In the genomic region with DNA sequence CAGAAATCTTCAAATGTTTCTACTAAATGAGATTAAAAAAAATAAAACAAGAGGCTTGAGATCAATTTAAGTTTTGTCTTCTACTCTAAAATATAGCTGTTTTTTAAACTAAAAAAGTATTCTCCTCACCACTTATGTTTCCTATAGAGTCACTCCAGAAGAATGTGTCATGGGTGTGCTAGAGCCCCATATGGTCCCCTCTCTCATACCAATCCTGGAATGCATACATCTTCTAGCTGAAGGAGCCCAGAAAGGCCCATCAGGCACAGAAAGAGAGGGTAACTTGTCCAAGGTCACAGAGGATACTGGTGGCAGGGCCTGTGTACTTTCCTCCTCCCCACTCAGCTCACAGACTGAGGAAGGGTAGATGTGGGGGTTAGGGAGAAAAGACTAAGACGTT, we compare ENCODE assay signal across 15 cellular contexts. TPM values are rescaled to one million over a fixed set of nuclear protein-coding genes. Genes with fewer than 3 reads are reported as not detected.
DNase-seq lines count a peak whose midpoint lies in the region; ATAC-seq lines count a peak whose summit lies in the region.
"Had no signal": no experiment of that assay in that cellular context is flagged by ENCODE, and none has a peak within 500 bp of the region (broad histone marks: within the 10 kb centered on the region; RNA-seq: fewer than 3 reads in every experiment).

No MANE protein-coding gene starts in this region.

- ATAC-seq in stimulated activated effector memory CD8-positive, alpha-beta T cell treated with anti-CD3 and anti-CD28 coated beads, Interleukin-12 subunit alpha, Interleukin-12 subunit beta, amount 100 ng/mL, for 72 hours, result no peak
- ATAC-seq in GM21515 (IDR thresholded peaks at IDR 0.05; ENCODE audit: unreplicated experiment), result no peak
- no peak for ATAC-seq in stimulated activated naive CD8-positive, alpha-beta T cell treated with anti-CD3 and anti-CD28 coated beads, Interleukin-15, amount 100 ng/mL, for 72 hours
- ATAC-seq: GM12878, K562 had no signal

- peak overlapping the region; percentile 43 for H3K27ac Mint-ChIP-seq in T-helper 1 cell treated with Interleukin-12 subunit alpha and Interleukin-12 subunit beta and Interleukin-4 antibody, amounts not matched to agents 30 μg/mL and 1 μg/mL, for 36 hours
- H3K27ac Mint-ChIP-seq in activated T-helper 1 cell treated with anti-CD3 and anti-CD28 coated beads, Interleukin-12 subunit alpha, Interleukin-12 subunit beta, Interleukin-2, Interleukin-4 antibody, amounts not matched to agents 30 ng/mL and 10 ng/mL and 1 ng/mL, durations not matched to agents 14 hours and 24 hours and 36 hours, result peak overlapping the region; percentile 36
- H3K27ac Mint-ChIP-seq in stimulated activated effector memory CD8-positive, alpha-beta T cell treated with anti-CD3 and anti-CD28 coated beads, Interleukin-12 subunit alpha, Interleukin-12 subunit beta, amount 100 ng/mL, for 72 hours, result peak overlapping the region; percentile 43
- H3K27ac Mint-ChIP-seq in stimulated activated naive CD8-positive, alpha-beta T cell treated with anti-CD3 and anti-CD28 coated beads, Interleukin-15, amount 100 ng/mL, for 72 hours, result no peak overlapping the region
- H3K27ac Mint-ChIP-seq: CD4-positive, alpha-beta T cell had no signal

- H3K4me3 Mint-ChIP-seq in T-helper 1 cell treated with Interleukin-12 subunit alpha and Interleukin-12 subunit beta and Interleukin-4 antibody, amounts not matched to agents 30 μg/mL and 1 μg/mL, for 36 hours, result no peak overlapping the region
- H3K4me3 Mint-ChIP-seq in activated T-helper 1 cell treated with anti-CD3 and anti-CD28 coated beads, Interleukin-12 subunit alpha, Interleukin-12 subunit beta, Interleukin-2, Interleukin-4 antibody, amounts not matched to agents 30 ng/mL and 10 ng/mL and 1 ng/mL, durations not matched to agents 14 hours and 24 hours and 36 hours, result no peak overlapping the region
- H3K4me3 Mint-ChIP-seq in stimulated activated effector memory CD8-positive, alpha-beta T cell treated with anti-CD3 and anti-CD28 coated beads, Interleukin-12 subunit alpha, Interleukin-12 subunit beta, amount 100 ng/mL, for 72 hours, result no peak overlapping the region
- no peak overlapping the region for H3K4me3 Mint-ChIP-seq in stimulated activated naive CD8-positive, alpha-beta T cell treated with anti-CD3 and anti-CD28 coated beads, Interleukin-15, amount 100 ng/mL, for 72 hours
- H3K4me3 Mint-ChIP-seq: CD4-positive, alpha-beta T cell; H9 had no signal

- intact Hi-C loops in activated T-helper 1 cell treated with anti-CD3 and anti-CD28 coated beads, Interleukin-12 subunit alpha, Interleukin-12 subunit beta, Interleukin-2, Interleukin-4 antibody, amounts not matched to agents 30 ng/mL and 10 ng/mL and 1 ng/mL, durations not matched to agents 14 hours and 24 hours and 36 hours (cut with micrococcal nuclease), result no loop called here

- peaks cover 25% of the 10 kb centered on the region for H3K36me3 Mint-ChIP-seq in T-helper 1 cell treated with Interleukin-12 subunit alpha and Interleukin-12 subunit beta and Interleukin-4 antibody, amounts not matched to agents 30 μg/mL and 1 μg/mL, for 36 hours (ENCODE audit: low read depth)
- peaks cover 23% of the 10 kb centered on the region for H3K36me3 Mint-ChIP-seq in activated T-helper 1 cell treated with anti-CD3 and anti-CD28 coated beads, Interleukin-12 subunit alpha, Interleukin-12 subunit beta, Interleukin-2, Interleukin-4 antibody, amounts not matched to agents 30 ng/mL and 10 ng/mL and 1 ng/mL, durations not matched to agents 14 hours and 24 hours and 36 hours (ENCODE audit: low read depth)
- peaks cover 41% of the 10 kb centered on the region for H3K36me3 Mint-ChIP-seq in stimulated activated effector memory CD8-positive, alpha-beta T cell treated with anti-CD3 and anti-CD28 coated beads, Interleukin-12 subunit alpha, Interleukin-12 subunit beta, amount 100 ng/mL, for 72 hours

- DNase-seq in T-helper 1 cell (no peak), HCEC 1CT (peak; percentile 22), SW480 (ENCODE audit: low spot score) (no peak)
- DNase-seq in activated T-helper 1 cell treated with anti-CD3 and anti-CD28 coated beads, Interleukin-12 subunit alpha, Interleukin-12 subunit beta, Interleukin-2, Interleukin-4 antibody, amounts not matched to agents 30 ng/mL and 10 ng/mL and 1 ng/mL, durations not matched to agents 14 hours and 24 hours and 36 hours (ENCODE audit: low spot score), result no peak
- DNase-seq in stimulated activated effector memory CD8-positive, alpha-beta T cell treated with anti-CD3 and anti-CD28 coated beads, Interleukin-12 subunit alpha, Interleukin-12 subunit beta, amount 100 ng/mL, for 72 hours (ENCODE audit: low spot score in 2 of 2), result no peak
- no peak for DNase-seq in stimulated activated naive CD8-positive, alpha-beta T cell treated with anti-CD3 and anti-CD28 coated beads, Interleukin-15, amount 100 ng/mL, for 72 hours
- DNase-seq: CD4-positive, alpha-beta T cell; COR-L47; DND-41; GOT3; H9 had no signal

- peaks cover 6% of the 10 kb centered on the region for H3K4me1 Mint-ChIP-seq in T-helper 1 cell treated with Interleukin-12 subunit alpha and Interleukin-12 subunit beta and Interleukin-4 antibody, amounts not matched to agents 30 μg/mL and 1 μg/mL, for 36 hours (ENCODE audit: low read depth)
- H3K4me1 Mint-ChIP-seq in activated T-helper 1 cell treated with anti-CD3 and anti-CD28 coated beads, Interleukin-12 subunit alpha, Interleukin-12 subunit beta, Interleukin-2, Interleukin-4 antibody, amounts not matched to agents 30 ng/mL and 10 ng/mL and 1 ng/mL, durations not matched to agents 14 hours and 24 hours and 36 hours (ENCODE audit: low read depth), result peaks cover 7% of the 10 kb centered on the region
- peaks cover 16% of the 10 kb centered on the region for H3K4me1 Mint-ChIP-seq in stimulated activated effector memory CD8-positive, alpha-beta T cell treated with anti-CD3 and anti-CD28 coated beads, Interleukin-12 subunit alpha, Interleukin-12 subunit beta, amount 100 ng/mL, for 72 hours
- peaks cover 6% of the 10 kb centered on the region for H3K4me1 Mint-ChIP-seq in stimulated activated naive CD8-positive, alpha-beta T cell treated with anti-CD3 and anti-CD28 coated beads, Interleukin-15, amount 100 ng/mL, for 72 hours

- no peaks in the 10 kb centered on the region for H3K27me3 Mint-ChIP-seq in T-helper 1 cell treated with Interleukin-12 subunit alpha and Interleukin-12 subunit beta and Interleukin-4 antibody, amounts not matched to agents 30 μg/mL and 1 μg/mL, for 36 hours (ENCODE audit: low read depth)
- no peaks in the 10 kb centered on the region for H3K27me3 Mint-ChIP-seq in activated T-helper 1 cell treated with anti-CD3 and anti-CD28 coated beads, Interleukin-12 subunit alpha, Interleukin-12 subunit beta, Interleukin-2, Interleukin-4 antibody, amounts not matched to agents 30 ng/mL and 10 ng/mL and 1 ng/mL, durations not matched to agents 14 hours and 24 hours and 36 hours (ENCODE audit: insufficient read depth)
- H3K27me3 Mint-ChIP-seq in stimulated activated naive CD8-positive, alpha-beta T cell treated with anti-CD3 and anti-CD28 coated beads, Interleukin-15, amount 100 ng/mL, for 72 hours, result no peaks in the 10 kb centered on the region
- H3K27me3 Mint-ChIP-seq: CD4-positive, alpha-beta T cell had no signal

- no peaks in the 10 kb centered on the region for H3K9me3 Mint-ChIP-seq in T-helper 1 cell treated with Interleukin-12 subunit alpha and Interleukin-12 subunit beta and Interleukin-4 antibody, amounts not matched to agents 30 μg/mL and 1 μg/mL, for 36 hours
- H3K9me3 Mint-ChIP-seq in activated T-helper 1 cell treated with anti-CD3 and anti-CD28 coated beads, Interleukin-12 subunit alpha, Interleukin-12 subunit beta, Interleukin-2, Interleukin-4 antibody, amounts not matched to agents 30 ng/mL and 10 ng/mL and 1 ng/mL, durations not matched to agents 14 hours and 24 hours and 36 hours, result no peaks in the 10 kb centered on the region
- H3K9me3 Mint-ChIP-seq in stimulated activated effector memory CD8-positive, alpha-beta T cell treated with anti-CD3 and anti-CD28 coated beads, Interleukin-12 subunit alpha, Interleukin-12 subunit beta, amount 100 ng/mL, for 72 hours, result no peaks in the 10 kb centered on the region
- no peaks in the 10 kb centered on the region for H3K9me3 Mint-ChIP-seq in stimulated activated naive CD8-positive, alpha-beta T cell treated with anti-CD3 and anti-CD28 coated beads, Interleukin-15, amount 100 ng/mL, for 72 hours
- H3K9me3 Mint-ChIP-seq: CD4-positive, alpha-beta T cell; H9 had no signal

RNA-seq across cellular contexts. Expression of gene RELT, which starts 34.4 kb away (rescaled TPM):
- 34.6 and 37.6 TPM in 2 replicates for total RNA-seq in activated T-helper 1 cell treated with anti-CD3 and anti-CD28 coated beads, Interleukin-12 subunit alpha, Interleukin-12 subunit beta, Interleukin-2, Interleukin-4 antibody, amounts not matched to agents 30 ng/mL and 10 ng/mL and 1 ng/mL, durations not matched to agents 14 hours and 24 hours and 36 hours

Comparison
In these comparisons a context has a peak if more than half of its experiments do, and no peak if none do; other contexts are left out.
1. H3K27ac Mint-ChIP-seq: peak in T-helper 1 cell treated with Interleukin-12 subunit alpha and Interleukin-12 subunit beta and Interleukin-4 antibody, amounts not matched to agents 30 μg/mL and 1 μg/mL, for 36 hours (single experiment), activated T-helper 1 cell treated with anti-CD3 and anti-CD28 coated beads, Interleukin-12 subunit alpha, Interleukin-12 subunit beta, Interleukin-2, Interleukin-4 antibody, amounts not matched to agents 30 ng/mL and 10 ng/mL and 1 ng/mL, durations not matched to agents 14 hours and 24 hours and 36 hours (single experiment) and stimulated activated effector memory CD8-positive, alpha-beta T cell treated with anti-CD3 and anti-CD28 coated beads, Interleukin-12 subunit alpha, Interleukin-12 subunit beta, amount 100 ng/mL, for 72 hours (single experiment); none in stimulated activated naive CD8-positive, alpha-beta T cell treated with anti-CD3 and anti-CD28 coated beads, Interleukin-15, amount 100 ng/mL, for 72 hours (0 of 2).